Comparison of ENCODE assay signal across 8 cellular contexts in the genomic region with DNA sequence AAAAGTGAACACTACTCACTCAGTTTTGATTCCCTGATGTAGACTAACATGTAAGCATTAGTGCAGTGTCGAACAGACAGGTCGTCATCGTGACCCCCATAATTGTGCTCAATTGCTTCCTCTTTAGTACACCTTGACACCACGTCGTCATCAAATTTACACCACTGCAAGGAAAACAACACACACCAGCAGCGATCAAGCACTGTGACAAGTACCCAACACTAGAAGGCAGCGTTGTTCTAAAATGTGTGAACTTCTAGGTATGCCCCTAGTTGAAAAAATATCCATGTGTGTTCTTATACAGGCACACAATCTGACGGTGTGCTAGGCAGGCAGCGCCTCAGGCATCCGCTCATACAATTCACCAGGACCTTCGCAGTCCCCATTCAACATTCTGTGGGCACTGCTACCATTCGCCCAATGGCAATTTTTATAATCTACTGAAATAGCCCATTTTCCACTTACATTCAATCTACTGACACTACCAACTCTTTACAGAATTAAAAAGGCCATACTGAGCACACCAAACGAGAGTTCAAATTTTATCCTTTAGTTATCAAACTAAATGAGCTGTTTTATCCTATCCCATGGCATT. TPM values are rescaled to one million over a fixed set of nuclear protein-coding genes. Genes with fewer than 3 reads are reported as not detected.
DNase-seq lines count a peak whose midpoint lies in the region; ATAC-seq, FAIRE-seq and TF ChIP-seq lines count a peak whose summit lies in the region.

No MANE protein-coding gene starts in this region.

- TF ChIP-seq CTCF in WERI-Rb-1 (IDR thresholded peaks at IDR 0.05; ENCODE audit: low read depth, low read length) = peak; percentile 74
- TF ChIP-seq CTCF in HepG2 (CRISPR knock-in tag; IDR thresholded peaks at IDR 0.05) = peak; percentile 78

- no peaks in the 10 kb centered on the region for H3K79me2 ChIP-seq in HepG2 (ENCODE audit: insufficient read depth, low read length)

- POLR2A ChIA-PET in HepG2 (lab: Yijun Ruan, JAX) = no interaction called here

- H3K36me3 ChIP-seq in WERI-Rb-1 (peaks cover 98% of the 10 kb centered on the region), HepG2 (replicated peaks in 1 of 2; ENCODE audit: control insufficient read depth in 1 of 2, insufficient read depth in 2 of 2, low read length in 2 of 2) (peaks cover 60 to 95% of the 10 kb centered on the region in 2 experiments)

- intact Hi-C loops in HepG2 (cut with micrococcal nuclease; ENCODE audit: unreplicated experiment) = loop anchor here (1.0 to 5.0 kb wide), 3 partner anchors 103 to 232 kb away; no protein-coding TSS in a partner anchor

- TF ChIP-seq RAD21 in HepG2 (CRISPR knock-in tag; IDR thresholded peaks at IDR 0.05) = peak; percentile 70

- ATAC-seq in HepG2 (peak; percentile 81), GM19455 (IDR thresholded peaks at IDR 0.05; ENCODE audit: unreplicated experiment) (no peak)

- no peak overlapping the region for H3K4me2 ChIP-seq in HepG2 (ENCODE audit: low read depth, low read length)

- no peak; a peak in 1 of 4 replicates for TF ChIP-seq POLR2A in HepG2 (IDR thresholded peaks at IDR 0.05; ENCODE audit: insufficient read depth in 1 of 2, low read depth in 2 of 2, low read length in 2 of 2)

- WGBS in HepG2 (ENCODE audit: low lambda C conversion rate) = 93% methylated on average over 13 of the region's 13 CpGs

- no peak overlapping the region for H3K4me3 ChIP-seq in WERI-Rb-1 (ENCODE audit: low read depth, low read length)
- no peak overlapping the region for H3K4me3 ChIP-seq in HepG2 (replicated peaks in 1 of 3; ENCODE audit: insufficient read depth in 1 of 3, low read depth in 2 of 3, low read length in 3 of 3)

- no peak overlapping the region for H3K9ac ChIP-seq in HepG2 (ENCODE audit: insufficient read depth, low read depth, low read length)

- no peaks in the 10 kb centered on the region for H3K27me3 ChIP-seq in WERI-Rb-1 (ENCODE audit: insufficient read depth, low read depth, severe bottlenecking)
- H3K27me3 ChIP-seq in HepG2 (ENCODE audit: control insufficient read depth in 1 of 2, insufficient read depth in 2 of 2, low read length in 2 of 2) = no peaks in the 10 kb centered on the region

- peaks cover 11% of the 10 kb centered on the region; the same call in 1 of the 2 replicates for H4K20me1 ChIP-seq in HepG2 (ENCODE audit: insufficient read depth, low read length)

- no TSS peak for BruUV-seq in HepG2 (replicated peaks; lab: Mats Ljungman, UMichigan)

- CTCF ChIA-PET in HepG2 (lab: Yijun Ruan, JAX; ENCODE audit: low intra/inter-chr PET ratio, low total read pairs) = interaction anchor here (1.4 to 2.5 kb wide), 4 partner anchors 31 to 230 kb away, joined by 7 to 20 read pairs (median 9); no protein-coding TSS in a partner anchor

- peak; percentile 34 for FAIRE-seq in HepG2 (lab: Jason Lieb, UNC)

- TF ChIP-seq EP300 in HepG2 (IDR thresholded peaks at IDR 0.05; ENCODE audit: low read depth in 2 of 2, low read length in 2 of 2) (no peak), HepG2 (CRISPR knock-in tag; IDR thresholded peaks at IDR 0.05; ENCODE audit: borderline replicate concordance) (no peak)

- DNase-seq in NCI-H1092 treated with DMSO at 0.1 percent for 48 hours (lab: John Stamatoyannopoulos, UW) = peak; percentile 7
- DNase-seq in NCI-H1092 (lab: John Stamatoyannopoulos, UW) = no peak
- DNase-seq in Kasumi-1 (lab: John Stamatoyannopoulos, UW) = peak; percentile 41 to 51
- DNase-seq in WERI-Rb-1 = peak; percentile 37
- DNase-seq in HepG2 (ENCODE audit: low spot score) = peak; percentile 59
- DNase-seq in mesenteric fat pad (ENCODE audit: low spot score) = no peak
- DNase-seq in DMS79 treated with DMSO at 0.1 percent for 48 hours (lab: John Stamatoyannopoulos, UW) = no peak

- H3K4me1 ChIP-seq in HepG2 (ENCODE audit: insufficient read depth, low read length) = no peaks in the 10 kb centered on the region

- no peak overlapping the region for H3K27ac ChIP-seq in WERI-Rb-1
- H3K27ac ChIP-seq in HepG2 (ENCODE audit: extremely low read length, insufficient read depth, low read length) = no peak overlapping the region

- in situ Hi-C loops in HepG2 (cut with HindIII; ENCODE audit: extremely low pct_ligation_motif_present, low pct_unique_long_range_greater_than_20kb) = no loop called here

- H2AFZ ChIP-seq in HepG2 (ENCODE audit: low read length) = no peak overlapping the region

- H3K9me3 ChIP-seq in WERI-Rb-1 (ENCODE audit: severe bottlenecking) (no peaks in the 10 kb centered on the region), HepG2 (ENCODE audit: low read length) (no peaks in the 10 kb centered on the region)

RNA-seq across cellular contexts. Expression of a gene that starts 23.1 kb away (rescaled TPM):
- total RNA-seq in HepG2 (2016; rRNA removed; fragmentation: Illumina TruSeq; extraction: Trizol) (not detected in 2 replicates), mesenteric fat pad (not detected)
- not detected in 2 replicates for total RNA-seq in HepG2 (2016; cell fraction: cytosol; rRNA removed; fragmentation: Illumina TruSeq; extraction: Trizol; ENCODE audit: low read depth)
- not detected in 2 replicates for total RNA-seq in HepG2 (2016; cell fraction: insoluble cytoplasmic fraction; rRNA removed; fragmentation: Illumina TruSeq; extraction: Trizol)
- total RNA-seq in HepG2 (2016; cell fraction: membrane; rRNA removed; fragmentation: Illumina TruSeq; extraction: Trizol) = 0.19 TPM in 1 of 2 replicates, not detected in the other
- not detected in 2 replicates for total RNA-seq in HepG2 (2016; cell fraction: nucleus; rRNA removed; fragmentation: Illumina TruSeq; extraction: Trizol)
- 0.14 TPM in 1 of 2 replicates, not detected in the other for polyA plus RNA-seq in HepG2 (2011; rRNA removed)
- not detected in 2 replicates for polyA plus RNA-seq in HepG2 (2011; cell fraction: cytosol; rRNA removed)
- not detected in 2 replicates for polyA plus RNA-seq in HepG2 (2011; cell fraction: nucleus; rRNA removed)
- not detected in 2 replicates for polyA plus RNA-seq in HepG2 (2012)
- not detected in 2 replicates for polyA plus RNA-seq in HepG2 (2016; cell fraction: cytosol; fragmentation: Illumina TruSeq; extraction: Trizol; ENCODE audit: low read depth)
- not detected in 2 replicates for polyA plus RNA-seq in HepG2 (2016; cell fraction: insoluble cytoplasmic fraction; fragmentation: Illumina TruSeq; extraction: Trizol; ENCODE audit: low read depth)
- not detected in 2 replicates for polyA plus RNA-seq in HepG2 (2016; cell fraction: membrane; fragmentation: Illumina TruSeq; extraction: Trizol; ENCODE audit: low read depth)
- not detected in 2 replicates for polyA plus RNA-seq in HepG2 (2016; cell fraction: nucleus; fragmentation: Illumina TruSeq; extraction: Trizol; ENCODE audit: insufficient read depth, low read depth)
- polyA minus RNA-seq in HepG2 (2011; rRNA and poly(A)+ RNA removed; ENCODE audit: low replicate concordance) = 0.12 TPM in 1 of 2 replicates, not detected in the other
- not detected in 2 replicates for polyA minus RNA-seq in HepG2 (2011; cell fraction: cytosol; rRNA and poly(A)+ RNA removed)
- polyA minus RNA-seq in HepG2 (2011; cell fraction: nucleus; rRNA and poly(A)+ RNA removed) = not detected in 2 replicates

RNA-seq across cellular contexts. Expression of a gene that starts 36.5 kb away (rescaled TPM):
- total RNA-seq in HepG2 (2016; rRNA removed; fragmentation: Illumina TruSeq; extraction: Trizol) = 345 and 349 TPM in 2 replicates
- 202 and 227 TPM in 2 replicates for total RNA-seq in HepG2 (2016; cell fraction: cytosol; rRNA removed; fragmentation: Illumina TruSeq; extraction: Trizol; ENCODE audit: low read depth)
- total RNA-seq in HepG2 (2016; cell fraction: insoluble cytoplasmic fraction; rRNA removed; fragmentation: Illumina TruSeq; extraction: Trizol) = 351 and 370 TPM in 2 replicates
- total RNA-seq in HepG2 (2016; cell fraction: membrane; rRNA removed; fragmentation: Illumina TruSeq; extraction: Trizol) = 185 and 210 TPM in 2 replicates
- 126 and 138 TPM in 2 replicates for total RNA-seq in HepG2 (2016; cell fraction: nucleus; rRNA removed; fragmentation: Illumina TruSeq; extraction: Trizol)
- 173 and 193 TPM in 2 replicates for polyA plus RNA-seq in HepG2 (2011; rRNA removed)
- 139 and 221 TPM in 2 replicates for polyA plus RNA-seq in HepG2 (2011; cell fraction: cytosol; rRNA removed)
- 209 and 223 TPM in 2 replicates for polyA plus RNA-seq in HepG2 (2011; cell fraction: nucleus; rRNA removed)
- 167 and 252 TPM in 2 replicates for polyA plus RNA-seq in HepG2 (2012)
- polyA plus RNA-seq in HepG2 (2016; cell fraction: cytosol; fragmentation: Illumina TruSeq; extraction: Trizol; ENCODE audit: low read depth) = 224 and 244 TPM in 2 replicates
- 425 and 448 TPM in 2 replicates for polyA plus RNA-seq in HepG2 (2016; cell fraction: insoluble cytoplasmic fraction; fragmentation: Illumina TruSeq; extraction: Trizol; ENCODE audit: low read depth)
- polyA plus RNA-seq in HepG2 (2016; cell fraction: membrane; fragmentation: Illumina TruSeq; extraction: Trizol; ENCODE audit: low read depth) = 197 and 214 TPM in 2 replicates
- 269 and 287 TPM in 2 replicates for polyA plus RNA-seq in HepG2 (2016; cell fraction: nucleus; fragmentation: Illumina TruSeq; extraction: Trizol; ENCODE audit: insufficient read depth, low read depth)
- polyA minus RNA-seq in HepG2 (2011; rRNA and poly(A)+ RNA removed; ENCODE audit: low replicate concordance) = 186 and 379 TPM in 2 replicates
- polyA minus RNA-seq in HepG2 (2011; cell fraction: cytosol; rRNA and poly(A)+ RNA removed) = 166 and 175 TPM in 2 replicates
- polyA minus RNA-seq in HepG2 (2011; cell fraction: nucleus; rRNA and poly(A)+ RNA removed) = 55.6 and 67.6 TPM in 2 replicates
- total RNA-seq in mesenteric fat pad = 90.0 TPM

RNA-seq across cellular contexts. Expression of a gene that starts 58.4 kb away (rescaled TPM):
- 173 and 177 TPM in 2 replicates for total RNA-seq in HepG2 (2016; rRNA removed; fragmentation: Illumina TruSeq; extraction: Trizol)
- 42.2 and 47.1 TPM in 2 replicates for total RNA-seq in HepG2 (2016; cell fraction: cytosol; rRNA removed; fragmentation: Illumina TruSeq; extraction: Trizol; ENCODE audit: low read depth)
- 166 and 185 TPM in 2 replicates for total RNA-seq in HepG2 (2016; cell fraction: insoluble cytoplasmic fraction; rRNA removed; fragmentation: Illumina TruSeq; extraction: Trizol)
- total RNA-seq in HepG2 (2016; cell fraction: membrane; rRNA removed; fragmentation: Illumina TruSeq; extraction: Trizol) = 53.5 and 58.7 TPM in 2 replicates
- 231 and 239 TPM in 2 replicates for total RNA-seq in HepG2 (2016; cell fraction: nucleus; rRNA removed; fragmentation: Illumina TruSeq; extraction: Trizol)
- 52.5 and 58.4 TPM in 2 replicates for polyA plus RNA-seq in HepG2 (2011; rRNA removed)
- 16.6 and 26.6 TPM in 2 replicates for polyA plus RNA-seq in HepG2 (2011; cell fraction: cytosol; rRNA removed)
- polyA plus RNA-seq in HepG2 (2011; cell fraction: nucleus; rRNA removed) = 77.7 and 102 TPM in 2 replicates
- polyA plus RNA-seq in HepG2 (2012) = 151 and 152 TPM in 2 replicates
- polyA plus RNA-seq in HepG2 (2016; cell fraction: cytosol; fragmentation: Illumina TruSeq; extraction: Trizol; ENCODE audit: low read depth) = 5.3 and 6.8 TPM in 2 replicates
- 200 and 216 TPM in 2 replicates for polyA plus RNA-seq in HepG2 (2016; cell fraction: insoluble cytoplasmic fraction; fragmentation: Illumina TruSeq; extraction: Trizol; ENCODE audit: low read depth)
- polyA plus RNA-seq in HepG2 (2016; cell fraction: membrane; fragmentation: Illumina TruSeq; extraction: Trizol; ENCODE audit: low read depth) = 18.6 and 26.0 TPM in 2 replicates
- polyA plus RNA-seq in HepG2 (2016; cell fraction: nucleus; fragmentation: Illumina TruSeq; extraction: Trizol; ENCODE audit: insufficient read depth, low read depth) = 243 and 249 TPM in 2 replicates
- polyA minus RNA-seq in HepG2 (2011; rRNA and poly(A)+ RNA removed; ENCODE audit: low replicate concordance) = 135 and 250 TPM in 2 replicates
- polyA minus RNA-seq in HepG2 (2011; cell fraction: cytosol; rRNA and poly(A)+ RNA removed) = 49.2 and 87.1 TPM in 2 replicates
- 329 and 403 TPM in 2 replicates for polyA minus RNA-seq in HepG2 (2011; cell fraction: nucleus; rRNA and poly(A)+ RNA removed)
- 95.5 TPM for total RNA-seq in mesenteric fat pad

Comparison
In these comparisons a context has a peak if more than half of its experiments do, and no peak if none do; other contexts are left out.
1. DNase-seq: peak in NCI-H1092 treated with DMSO at 0.1 percent for 48 hours (single experiment), Kasumi-1 (2 of 2), WERI-Rb-1 (single experiment) and HepG2 (single experiment); none in NCI-H1092 (single experiment), mesenteric fat pad (single experiment) and DMS79 treated with DMSO at 0.1 percent for 48 hours (single experiment).